ENCODE assay signal across 19 cellular contexts in the genomic region with DNA sequence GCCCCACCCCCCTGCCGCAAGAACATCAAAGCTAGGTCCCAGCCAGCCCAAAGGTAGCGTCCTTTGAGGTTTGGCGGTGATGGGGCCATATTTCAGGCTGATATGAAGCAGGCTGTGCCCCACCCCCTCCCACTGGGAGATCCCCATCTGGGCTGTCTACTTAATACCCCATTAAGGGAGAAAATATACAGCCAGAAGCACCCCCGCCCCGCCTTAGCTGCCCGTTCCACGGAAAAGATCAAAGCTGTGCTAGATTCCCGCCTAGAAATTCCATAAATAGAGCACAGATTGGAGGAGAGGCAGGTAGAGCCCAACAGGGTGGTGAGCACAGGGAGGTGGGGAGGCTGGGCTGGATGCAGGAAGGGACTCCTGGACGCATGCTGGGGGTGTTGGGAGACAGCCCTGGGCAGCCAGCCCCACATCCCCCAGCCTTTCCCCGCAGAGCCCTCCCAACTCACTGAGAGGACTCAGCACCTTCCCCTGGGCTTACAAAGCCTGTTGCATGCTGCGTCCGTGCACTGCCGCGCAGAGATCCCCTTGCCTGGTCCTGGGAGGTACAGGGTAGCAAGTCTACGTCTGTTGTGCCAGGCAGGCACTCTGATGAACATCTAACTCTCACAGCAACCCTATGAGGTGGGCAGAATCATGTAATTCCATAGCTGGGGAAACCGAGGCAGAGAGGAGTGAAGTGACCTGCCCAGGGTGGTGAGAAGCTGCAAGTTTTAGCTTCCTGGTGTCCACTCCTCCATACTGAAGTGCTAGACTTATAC. TPM values are rescaled to one million over a fixed set of nuclear protein-coding genes. Genes with fewer than 3 reads are reported as not detected.
A peak's percentile ranks its signal among the peaks of the same experiment; 100 is the strongest.
DNase-seq lines count a peak whose midpoint lies in the region; ATAC-seq and TF ChIP-seq lines count a peak whose summit lies in the region.
"Had no signal": no experiment of that assay in that cellular context is flagged by ENCODE, and none has a peak within 500 bp of the region (broad histone marks: within the 10 kb centered on the region; RNA-seq: fewer than 3 reads in every experiment).

No MANE protein-coding gene starts in this region.

- H3F3A ChIP-seq in GM23338 (replicated peaks; ENCODE audit: low read depth), result 0 out of 2 replicates have a peak, but pooled peaks cover 3% of the 10 kb centered on the region
- H3F3A ChIP-seq in PC-9 (ENCODE audit: insufficient read depth, low read depth), result peaks cover 4% of the 10 kb centered on the region; the same call in 1 of the 2 replicates

- H3K36me3 Mint-ChIP-seq in GM23338 (ENCODE audit: low read depth) (no peaks in the 10 kb centered on the region), nephron (ENCODE audit: low read depth) (no peaks in the 10 kb centered on the region)
- H3K36me3 Mint-ChIP-seq in activated naive CD8-positive, alpha-beta T cell treated with anti-CD3 and anti-CD28 coated beads for 36 hours, result no peaks in the 10 kb centered on the region

- H3K27me3 Mint-ChIP-seq in GM23338 (ENCODE audit: insufficient read depth, low read depth, poor library complexity) (peaks cover 25% of the 10 kb centered on the region), nephron (ENCODE audit: low read depth) (peaks cover 63% of the 10 kb centered on the region)
- no peaks in the 10 kb centered on the region for H3K27me3 Mint-ChIP-seq in activated naive CD8-positive, alpha-beta T cell treated with anti-CD3 and anti-CD28 coated beads for 36 hours

- H4K20me1 ChIP-seq in GM23338 (replicated peaks; ENCODE audit: insufficient read depth) (no peaks in the 10 kb centered on the region; the same call in 1 of the 2 replicates), Karpas-422 (ENCODE audit: insufficient read depth, low read depth, low read length) (no peaks in the 10 kb centered on the region), PC-9 (ENCODE audit: insufficient read depth) (0 out of 2 replicates have a peak, but pooled peaks cover 5% of the 10 kb centered on the region)

- POLR2A ChIA-PET in PC-9 (lab: Charles Lee; ENCODE audit: unreplicated experiment), result no interaction called here

- peak; percentile 8 for ATAC-seq in GM23338
- ATAC-seq: left ventricle myocardium superior had no signal

- H3K4me3 ChIP-seq in GM23338, result peak overlapping the region; percentile 59
- H3K4me3 ChIP-seq in Karpas-422 (ENCODE audit: low read length), result no peak overlapping the region
- H3K4me3 ChIP-seq in PC-9, result no peak overlapping the region
- H3K4me3 ChIP-seq: upper lobe of left lung had no signal

- no peak for DNase-seq in GM23338 (ENCODE audit: low spot score)
- DNase-seq in Karpas-422, result no peak
- DNase-seq in activated naive CD8-positive, alpha-beta T cell treated with anti-CD3 and anti-CD28 coated beads for 36 hours, result peak; percentile 22
- DNase-seq in PC-9, result no peak
- DNase-seq in activated gamma-delta T cell treated with Interleukin-2 at 50 U/mL for 16 hours, result no peak
- DNase-seq in NCI-H146 (lab: John Stamatoyannopoulos, UW), result no peak
- DNase-seq: activated CD4-positive, alpha-beta T cell treated with anti-CD3 and anti-CD28 coated beads, Interleukin-2, amount 50 U/mL, for 4 hours; amygdala; BE2C; effector CD8-positive, alpha-beta T cell; hypothalamus; KBM-7; left ventricle myocardium superior; NCI-H1105 treated with DMSO at 0.1 percent for 48 hours; NCI-H510A; posterior cingulate gyrus; SK-N-SH; upper lobe of left lung had no signal

- no peaks in the 10 kb centered on the region for H3K9me3 Mint-ChIP-seq in GM23338
- H3K9me3 Mint-ChIP-seq in activated naive CD8-positive, alpha-beta T cell treated with anti-CD3 and anti-CD28 coated beads for 36 hours, result no peaks in the 10 kb centered on the region
- H3K9me3 Mint-ChIP-seq in nephron, result no peaks in the 10 kb centered on the region

- no peaks in the 10 kb centered on the region for H3K9me3 ChIP-seq in Karpas-422 (ENCODE audit: low read length)
- H3K9me3 ChIP-seq in PC-9 (ENCODE audit: insufficient read depth, low read depth), result no peaks in the 10 kb centered on the region
- H3K9me3 ChIP-seq: BE2C, SK-N-SH, upper lobe of left lung had no signal

- H3K4me3 Mint-ChIP-seq in GM23338 (peak overlapping the region; percentile 68), nephron (peak overlapping the region in 1 of 3 experiments; percentile 10)
- H3K4me3 Mint-ChIP-seq in activated naive CD8-positive, alpha-beta T cell treated with anti-CD3 and anti-CD28 coated beads for 36 hours, result no peak overlapping the region

- peak overlapping the region; percentile 13; the same call in 1 of the 2 replicates for H3K9ac ChIP-seq in Karpas-422 (ENCODE audit: low read length)
- H3K9ac ChIP-seq: SK-N-SH had no signal

- H3K27ac ChIP-seq in GM23338 (ENCODE audit: low read depth) (no peak overlapping the region), Karpas-422 (ENCODE audit: low read length) (no peak overlapping the region), PC-9 (no peak overlapping the region)
- H3K27ac ChIP-seq: upper lobe of left lung had no signal

- H3K4me1 ChIP-seq in GM23338 (ENCODE audit: insufficient read depth) (peaks cover 40% of the 10 kb centered on the region), Karpas-422 (ENCODE audit: low read length) (peaks cover 64% of the 10 kb centered on the region), PC-9 (replicated peaks; ENCODE audit: insufficient read depth) (peaks cover 16% of the 10 kb centered on the region)

- intact Hi-C loops in PC-9 (cut with micrococcal nuclease; ENCODE audit: unreplicated experiment), result no loop called here

- no TSS peak for BruUV-seq in PC-9 (replicated peaks; lab: Mats Ljungman, UMichigan)

- H3K9me2 ChIP-seq in GM23338 (ENCODE audit: insufficient read depth) (no peaks in the 10 kb centered on the region), Karpas-422 (replicated peaks; ENCODE audit: insufficient read depth, low read length) (no peaks in the 10 kb centered on the region), PC-9 (ENCODE audit: insufficient read depth) (no peaks in the 10 kb centered on the region)
- H3K9me2 ChIP-seq: SK-N-SH had no signal

- H3K27me3 ChIP-seq in GM23338 (ENCODE audit: insufficient read depth), result peaks cover 13% of the 10 kb centered on the region; the same call in 1 of the 2 replicates
- H3K27me3 ChIP-seq in Karpas-422 (ENCODE audit: low read length), result no peaks in the 10 kb centered on the region
- H3K27me3 ChIP-seq in PC-9 (ENCODE audit: insufficient read depth, low read depth), result no peaks in the 10 kb centered on the region
- H3K27me3 ChIP-seq: BE2C, upper lobe of left lung had no signal

- no peak overlapping the region for H2AFZ ChIP-seq in GM23338
- no peak overlapping the region for H2AFZ ChIP-seq in Karpas-422 (ENCODE audit: low read length)
- no peak overlapping the region for H2AFZ ChIP-seq in PC-9

- peaks cover 58% of the 10 kb centered on the region for H3K4me1 Mint-ChIP-seq in GM23338
- H3K4me1 Mint-ChIP-seq in activated naive CD8-positive, alpha-beta T cell treated with anti-CD3 and anti-CD28 coated beads for 36 hours, result peaks cover 56% of the 10 kb centered on the region
- H3K4me1 Mint-ChIP-seq in nephron, result peaks cover 33% of the 10 kb centered on the region

- H3K79me2 ChIP-seq in GM23338 (replicated peaks; ENCODE audit: insufficient read depth) (no peaks in the 10 kb centered on the region), Karpas-422 (ENCODE audit: low read length) (0 out of 2 replicates have a peak, but pooled peaks cover 3% of the 10 kb centered on the region), PC-9 (ENCODE audit: low read depth) (no peaks in the 10 kb centered on the region)

- H3K27ac Mint-ChIP-seq in GM23338, result no peak overlapping the region
- H3K27ac Mint-ChIP-seq in activated naive CD8-positive, alpha-beta T cell treated with anti-CD3 and anti-CD28 coated beads for 36 hours, result no peak overlapping the region
- peak overlapping the region in 2 of 3 experiments; percentile 77 to 83 for H3K27ac Mint-ChIP-seq in nephron

- CTCF ChIA-PET in PC-9 (lab: Charles Lee), result no interaction called here

- no peak for TF ChIP-seq CTCF in GM23338 (conservative IDR thresholded peaks at IDR 0.05; ENCODE audit: low read depth in 2 of 2)
- TF ChIP-seq CTCF in nephron (IDR thresholded peaks at IDR 0.05; ENCODE audit: unreplicated experiment in 3 of 3), result no peak
- TF ChIP-seq CTCF in PC-9 (conservative IDR thresholded peaks at IDR 0.05), result no peak

- H3K4me2 ChIP-seq in GM23338 (peak overlapping the region; percentile 86), Karpas-422 (ENCODE audit: low read depth, low read length, poor library complexity, severe bottlenecking) (peak overlapping the region; percentile 30), PC-9 (no peak overlapping the region)
- H3K4me2 ChIP-seq: SK-N-SH had no signal

- no peaks in the 10 kb centered on the region for H3K36me3 ChIP-seq in GM23338 (ENCODE audit: insufficient read depth)
- no peaks in the 10 kb centered on the region for H3K36me3 ChIP-seq in Karpas-422 (ENCODE audit: insufficient read depth, low read length)
- H3K36me3 ChIP-seq in PC-9 (ENCODE audit: low read depth), result no peaks in the 10 kb centered on the region
- H3K36me3 ChIP-seq: BE2C, upper lobe of left lung had no signal

TF ChIP-seq in GM23338, 12 proteins besides CTCF, POLR2A, EP300 and RAD21 (continues in another document):
- TF ChIP-seq CREB1 (CRISPR knock-in tag; IDR thresholded peaks at IDR 0.05; ENCODE audit: low read depth), result no peak
- TF ChIP-seq JUNB (IDR thresholded peaks at IDR 0.05; ENCODE audit: unreplicated experiment), result no peak
- TF ChIP-seq STAT1 (IDR thresholded peaks at IDR 0.05; ENCODE audit: unreplicated experiment), result no peak
- no peak for TF ChIP-seq ZNF114 (CRISPR knock-in tag; IDR thresholded peaks at IDR 0.05)

RNA-seq across cellular contexts. Expression of a gene that starts 33.8 kb away (rescaled TPM):
- 57.5 and 68.7 TPM in 2 replicates for total RNA-seq in GM23338 (2014; rRNA removed; shearing (Covaris generic))
- 6.4 and 6.6 TPM in 2 replicates for polyA plus RNA-seq in GM23338 (2016; fragmentation: Nextera tagmentation; extraction: Ambion mirVana)
- total RNA-seq in Karpas-422 (2014; rRNA removed; shearing (Covaris generic); ENCODE audit: low replicate concordance), result 38.1 and 60.1 TPM in 2 replicates
- 10 to 100 TPM; 62.4 to 68.4 TPM for total RNA-seq in activated naive CD8-positive, alpha-beta T cell treated with anti-CD3 and anti-CD28 coated beads for 36 hours
- total RNA-seq in PC-9 (2021), result 79.1 and 85.1 TPM in 2 replicates

Comparison
In these comparisons a context has a peak if more than half of its experiments do, and no peak if none do; other contexts are left out.
1. H3K27ac Mint-ChIP-seq: peak in nephron (2 of 3); none in GM23338 (single experiment) and activated naive CD8-positive, alpha-beta T cell treated with anti-CD3 and anti-CD28 coated beads for 36 hours (single experiment).